In the genomic region with DNA sequence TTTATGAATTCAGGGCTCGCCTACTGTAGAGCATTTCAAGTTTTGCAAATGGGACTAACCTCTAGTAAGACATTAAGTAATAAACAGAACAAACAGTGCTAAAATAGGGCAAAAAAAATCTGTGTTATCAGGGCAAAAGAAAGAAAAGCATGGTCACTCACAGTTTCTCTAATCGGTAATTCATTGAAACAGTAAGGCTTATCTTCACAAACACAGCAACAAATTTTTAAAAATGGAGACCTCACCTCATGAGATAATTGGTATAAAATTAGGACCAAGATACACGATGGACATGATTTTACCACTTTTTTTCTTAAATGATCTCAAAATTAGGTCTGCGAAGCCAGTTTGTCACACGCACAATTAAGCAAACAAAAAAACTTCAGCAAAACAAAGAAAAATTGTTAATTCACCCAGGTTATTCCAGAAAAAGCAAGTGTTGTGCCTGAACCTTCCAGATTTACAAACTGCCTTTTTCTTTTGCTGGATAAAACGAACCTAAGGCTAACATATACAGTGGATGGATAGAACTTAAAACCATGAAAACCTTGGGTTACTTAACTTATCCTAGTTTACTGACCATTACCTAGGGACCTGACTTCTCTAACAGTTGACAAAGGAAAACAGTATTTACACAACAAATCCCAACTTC, we compare ENCODE assay signal across 9 cellular contexts. TPM values are rescaled to one million over a fixed set of nuclear protein-coding genes. Genes with fewer than 3 reads are reported as not detected.
DNase-seq lines count a peak whose midpoint lies in the region; ATAC-seq, FAIRE-seq and TF ChIP-seq lines count a peak whose summit lies in the region.
"Had no signal": no experiment of that assay in that cellular context is flagged by ENCODE, and none has a peak within 500 bp of the region (broad histone marks: within the 10 kb centered on the region; RNA-seq: fewer than 3 reads in every experiment).

No MANE protein-coding gene starts in this region.

- H3K27ac ChIP-seq in astrocyte (ENCODE audit: low read depth, low read length) (peak overlapping the region; percentile 66), right lobe of liver (peak overlapping the region; percentile 96 to 98 (median 98)), thymus (ENCODE audit: low read depth) (peak overlapping the region; percentile 92)

- 6% methylated on average over 6 of the region's 6 CpGs for WGBS in right lobe of liver (ENCODE audit: insufficient coverage, low coverage, low lambda C conversion rate, missing lambda C conversion rate)
- WGBS in thymus, result 19% methylated on average over 6 of the region's 6 CpGs

- peak overlapping the region; percentile 85 for H3K4me2 ChIP-seq in astrocyte (ENCODE audit: low read length)

- H3K36me3 ChIP-seq in astrocyte (ENCODE audit: insufficient read depth, low read length) (peaks cover 3% of the 10 kb centered on the region), right lobe of liver (peaks cover 0 to 10% (median 5%) of the 10 kb centered on the region in 4 donors), thymus (ENCODE audit: control insufficient read depth, insufficient read depth) (peaks cover 5% of the 10 kb centered on the region)

- peaks cover 71% of the 10 kb centered on the region for H3K4me1 Mint-ChIP-seq in activated CD8-positive, alpha-beta memory T cell treated with anti-CD3 and anti-CD28 coated beads, Interleukin-2, amount 10 ng/mL, durations not matched to agents 7 days and 5 days
- peaks cover 55% of the 10 kb centered on the region for H3K4me1 Mint-ChIP-seq in astrocyte (ENCODE audit: low read depth, unreplicated experiment)

- no peak for TF ChIP-seq POLR2A in right lobe of liver (IDR thresholded peaks at IDR 0.05)

- H4K20me1 ChIP-seq in astrocyte (ENCODE audit: insufficient read depth, low read length), result peaks cover 21% of the 10 kb centered on the region

- peaks cover 43% of the 10 kb centered on the region for H3K36me3 Mint-ChIP-seq in activated CD8-positive, alpha-beta memory T cell treated with anti-CD3 and anti-CD28 coated beads, Interleukin-2, amount 10 ng/mL, durations not matched to agents 7 days and 5 days
- no peaks in the 10 kb centered on the region for H3K36me3 Mint-ChIP-seq in astrocyte (ENCODE audit: low read depth, unreplicated experiment)

- H3K27me3 ChIP-seq in astrocyte (ENCODE audit: insufficient read depth, low read length), result no peaks in the 10 kb centered on the region
- H3K27me3 ChIP-seq in right lobe of liver, result no peaks in the 10 kb centered on the region
- no peaks in the 10 kb centered on the region for H3K27me3 ChIP-seq in thymus (ENCODE audit: control insufficient read depth, insufficient read depth)

- H3K4me3 ChIP-seq in astrocyte (ENCODE audit: insufficient read depth, low read depth, low read length) (peak overlapping the region; percentile 70), right lobe of liver (peak overlapping the region; percentile 81 to 90 (median 83)), thymus (ENCODE audit: low read length) (peak overlapping the region; percentile 95)

- H3K4me3 Mint-ChIP-seq in activated CD8-positive, alpha-beta memory T cell treated with anti-CD3 and anti-CD28 coated beads, Interleukin-2, amount 10 ng/mL, durations not matched to agents 7 days and 5 days, result peak overlapping the region; percentile 87
- H3K4me3 Mint-ChIP-seq in astrocyte (ENCODE audit: unreplicated experiment), result peak overlapping the region; percentile 97

- H3K4me1 ChIP-seq in astrocyte (ENCODE audit: insufficient read depth, low read length) (peaks cover 20% of the 10 kb centered on the region), right lobe of liver (peaks cover 0 to 49% (median 15%) of the 10 kb centered on the region in 4 donors), thymus (ENCODE audit: control insufficient read depth, insufficient read depth, low read length) (peaks cover 39% of the 10 kb centered on the region)

- CTCF ChIA-PET in activated CD8-positive, alpha-beta memory T cell treated with anti-CD3 and anti-CD28 coated beads, Interleukin-2, amount 10 ng/mL, durations not matched to agents 7 days and 5 days (lab: Charles Lee), result interaction anchor here (0.6 to 2.3 kb wide), 19 partner anchors 10 to 163 kb away, joined by 3 to 12 read pairs (median 4); no protein-coding TSS in a partner anchor

- intact Hi-C loops in right lobe of liver (cut with DNase I), result no loop called here

- H3K9ac ChIP-seq in astrocyte (ENCODE audit: low read length), result peak overlapping the region; percentile 89

- no peak for DNase-seq in activated CD8-positive, alpha-beta memory T cell treated with anti-CD3 and anti-CD28 coated beads, Interleukin-2, amount 10 ng/mL, durations not matched to agents 7 days and 5 days
- DNase-seq in activated CD8-positive, alpha-beta memory T cell treated with anti-CD3 and anti-CD28 coated beads, Interleukin-2, amount 50 U/mL, for 48 hours, result no peak
- DNase-seq in astrocyte (ENCODE audit: low read depth) (no peak), right lobe of liver (no peak), HuH-7 (ENCODE audit: low spot score) (no peak), SKM-1 treated with dmso at 0.1 percent for 144 hours (lab: John Stamatoyannopoulos, UW; ENCODE audit: unreplicated experiment) (no peak)

- H3K27ac Mint-ChIP-seq in activated CD8-positive, alpha-beta memory T cell treated with anti-CD3 and anti-CD28 coated beads, Interleukin-2, amount 10 ng/mL, durations not matched to agents 7 days and 5 days, result peak overlapping the region; percentile 98
- H3K27ac Mint-ChIP-seq in astrocyte (ENCODE audit: unreplicated experiment), result peak overlapping the region; percentile 71

- FAIRE-seq in astrocyte (lab: Jason Lieb, UNC), result no peak
- FAIRE-seq: G401.6 had no signal

- H3K9me3 Mint-ChIP-seq in activated CD8-positive, alpha-beta memory T cell treated with anti-CD3 and anti-CD28 coated beads, Interleukin-2, amount 10 ng/mL, durations not matched to agents 7 days and 5 days (ENCODE audit: low read depth), result no peaks in the 10 kb centered on the region
- H3K9me3 Mint-ChIP-seq in astrocyte (ENCODE audit: unreplicated experiment), result peaks cover 1% of the 10 kb centered on the region

- H3K27me3 Mint-ChIP-seq in activated CD8-positive, alpha-beta memory T cell treated with anti-CD3 and anti-CD28 coated beads, Interleukin-2, amount 10 ng/mL, durations not matched to agents 7 days and 5 days, result no peaks in the 10 kb centered on the region
- no peaks in the 10 kb centered on the region for H3K27me3 Mint-ChIP-seq in astrocyte (ENCODE audit: low read depth, unreplicated experiment)

- H2AFZ ChIP-seq in astrocyte (ENCODE audit: low read depth, low read length), result peak overlapping the region; percentile 61

- no peak for TF ChIP-seq CTCF in astrocyte (IDR thresholded peaks at IDR 0.05; ENCODE audit: insufficient read depth, low read depth, low read length)
- TF ChIP-seq CTCF in right lobe of liver (IDR thresholded peaks at IDR 0.05), result no peak

- H3K79me2 ChIP-seq in astrocyte (ENCODE audit: insufficient read depth, low read length), result peaks cover 52% of the 10 kb centered on the region

- no peak for ATAC-seq in activated CD8-positive, alpha-beta memory T cell treated with anti-CD3 and anti-CD28 coated beads, Interleukin-2, amount 10 ng/mL, durations not matched to agents 7 days and 5 days
- no peak for ATAC-seq in right lobe of liver
- no peak for ATAC-seq in GM18867 (IDR thresholded peaks at IDR 0.05; ENCODE audit: unreplicated experiment)

- no peaks in the 10 kb centered on the region for H3K9me3 ChIP-seq in astrocyte (ENCODE audit: insufficient read depth, low read depth, low read length)
- no peaks in the 10 kb centered on the region for H3K9me3 ChIP-seq in right lobe of liver
- H3K9me3 ChIP-seq in thymus (ENCODE audit: control insufficient read depth), result no peaks in the 10 kb centered on the region

RNA-seq across cellular contexts. Expression of gene TMEM123, which starts 1.4 kb away (rescaled TPM):
- 100 to 1,000 TPM; 194 to 242 TPM for total RNA-seq in activated CD8-positive, alpha-beta memory T cell treated with anti-CD3 and anti-CD28 coated beads, Interleukin-2, amount 10 ng/mL, durations not matched to agents 7 days and 5 days
- total RNA-seq in astrocyte (218 and 234 TPM in 2 replicates), right lobe of liver (100 to 1,000 TPM; 173 to 557 (median 229) TPM)
- polyA plus RNA-seq in thymus, result 174 TPM
